12 cellular contexts compared by ENCODE assay signal in the genomic region with DNA sequence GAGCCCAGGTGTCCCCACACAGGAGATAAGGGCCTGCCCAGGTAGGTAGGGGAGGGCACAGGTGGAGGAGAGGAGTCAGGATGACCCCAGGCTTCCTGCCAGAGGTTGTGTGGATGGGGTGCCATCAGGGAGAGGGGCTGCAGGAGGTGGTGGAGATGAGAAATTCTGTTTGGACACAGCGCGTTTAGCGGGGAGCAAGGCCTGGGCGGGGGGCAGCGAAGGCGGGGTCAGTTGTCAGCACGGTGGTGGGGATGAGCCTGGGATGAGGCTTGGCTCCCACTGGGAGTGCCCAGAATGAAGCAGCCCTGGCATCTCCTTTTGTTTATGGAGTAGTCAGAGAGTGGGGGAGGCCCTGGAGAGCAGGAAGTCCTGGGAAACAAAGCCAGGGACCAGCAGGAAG. TPM values are rescaled to one million over a fixed set of nuclear protein-coding genes. Genes with fewer than 3 reads are reported as not detected.
"Had no signal": no experiment of that assay in that cellular context is flagged by ENCODE, and none has a peak within 500 bp of the region (broad histone marks: within the 10 kb centered on the region; RNA-seq: fewer than 3 reads in every experiment).

No MANE protein-coding gene starts in this region.

- H3K27ac Mint-ChIP-seq: activated CD4-positive, alpha-beta T cell treated with anti-CD3 and anti-CD28 coated beads, Interleukin-2, amount 10 ng/mL, durations not matched to agents 7 days and 5 days; activated naive CD8-positive, alpha-beta T cell; mesothelial cell of epicardium; nephron had no signal

- H3K4me1 Mint-ChIP-seq: activated CD4-positive, alpha-beta T cell treated with anti-CD3 and anti-CD28 coated beads, Interleukin-2, amount 10 ng/mL, durations not matched to agents 7 days and 5 days; mesothelial cell of epicardium; nephron had no signal

- H3K36me3 ChIP-seq: cardiac muscle cell had no signal

- H3K4me3 Mint-ChIP-seq: activated CD4-positive, alpha-beta T cell treated with anti-CD3 and anti-CD28 coated beads, Interleukin-2, amount 10 ng/mL, durations not matched to agents 7 days and 5 days; activated naive CD8-positive, alpha-beta T cell; mesothelial cell of epicardium; nephron had no signal

- DNase-seq: tibial artery had no signal

- H3K4me3 ChIP-seq: cardiac muscle cell, hepatocyte, lower lobe of right lung, spleen, tibial artery had no signal

- H3K4me1 ChIP-seq: foreskin keratinocyte, tibial artery had no signal

- H3K9me3 ChIP-seq: lower lobe of right lung, spleen, tibial artery had no signal

- H3K27me3 Mint-ChIP-seq: activated CD4-positive, alpha-beta T cell treated with anti-CD3 and anti-CD28 coated beads, Interleukin-2, amount 10 ng/mL, durations not matched to agents 7 days and 5 days; activated naive CD8-positive, alpha-beta T cell had no signal

- H3K27ac ChIP-seq: cardiac muscle cell, foreskin keratinocyte, hepatocyte, lower lobe of right lung, tibial artery had no signal

- H3K9me3 Mint-ChIP-seq: activated CD4-positive, alpha-beta T cell treated with anti-CD3 and anti-CD28 coated beads, Interleukin-2, amount 10 ng/mL, durations not matched to agents 7 days and 5 days; mesothelial cell of epicardium; nephron had no signal

RNA-seq across cellular contexts. Expression of a gene that starts 15.5 kb away (rescaled TPM):
- total RNA-seq: dermis microvascular lymphatic vessel endothelial cell, foreskin keratinocyte, lower lobe of right lung, renal cortical epithelial cell had no signal
